Comparison of ENCODE assay signal across 15 cellular contexts in genomic region chr9:2019723-2020122, GRCh38. TPM values are rescaled to one million over a fixed set of nuclear protein-coding genes. Genes with fewer than 3 reads are reported as not detected.
DNase-seq lines count a peak whose midpoint lies in the region; ATAC-seq and TF ChIP-seq lines count a peak whose summit lies in the region.
"Had no signal": no experiment of that assay in that cellular context is flagged by ENCODE, and none has a peak within 500 bp of the region (broad histone marks: within the 10 kb centered on the region; RNA-seq: fewer than 3 reads in every experiment).

No MANE protein-coding gene starts in this region.

- H3K14ac ChIP-seq in mesenchymal stem cell (ENCODE audit: low read length in 2 of 2), result no peak overlapping the region

- H3K27me3 Mint-ChIP-seq in activated B cell treated with CpG ODN at 0.5 μM for 24 hours, result no peaks in the 10 kb centered on the region

- WGBS in heart right ventricle, 2 donors, result 38 to 58% methylated on average over 1 of the region's 1 CpG
- no CpG with 5 or more reads among the region's 1 CpG for WGBS in mesenchymal stem cell

- H3K4me1 Mint-ChIP-seq in activated B cell treated with CpG ODN at 0.5 μM for 24 hours, result peaks cover 60% of the 10 kb centered on the region

- TF ChIP-seq CTCF in heart right ventricle (IDR thresholded peaks at IDR 0.05) (no peak), activated B cell treated with CpG ODN at 0.5 μM for 24 hours (IDR thresholded peaks at IDR 0.05) (no peak), upper lobe of right lung (IDR thresholded peaks at IDR 0.05) (no peak)

- H2BK12ac ChIP-seq in mesenchymal stem cell (ENCODE audit: low read length in 2 of 2), result no peak overlapping the region

- no peak overlapping the region for H2BK15ac ChIP-seq in mesenchymal stem cell (ENCODE audit: low read depth, poor library complexity, severe bottlenecking)

- H4K91ac ChIP-seq in mesenchymal stem cell (ENCODE audit: low read length), result no peak overlapping the region

- H2BK5ac ChIP-seq in mesenchymal stem cell (ENCODE audit: low read depth, low read length, poor library complexity, severe bottlenecking), result no peak overlapping the region

- H3K4me2 ChIP-seq in mesenchymal stem cell (ENCODE audit: low read length, poor library complexity, severe bottlenecking), result no peak overlapping the region

- intact Hi-C loops in heart right ventricle (cut with DNase I) (loop anchor here in 6 of 10 donors (5.0 to 10.0 kb wide), 9 partner anchors 33 to 828 kb away; partner anchors contain the start of gene PUM3 (in 1 of the 6)), left ventricle myocardium superior (cut with micrococcal nuclease) (no loop called here), activated B cell treated with CpG ODN at 0.5 μM for 24 hours (cut with micrococcal nuclease) (loop anchor here (5.0 to 10.0 kb wide), 3 partner anchors 638 to 1283 kb away; no protein-coding TSS in a partner anchor), upper lobe of right lung (cut with DNase I) (no loop called here)

- H3K4me1 ChIP-seq in heart right ventricle, result peaks cover 16 to 67% (median 63%) of the 10 kb centered on the region in 9 donors
- H3K4me1 ChIP-seq in mesenchymal stem cell (ENCODE audit: control insufficient read depth, insufficient read depth, low read depth, low read length), result no peaks in the 10 kb centered on the region
- H3K4me1 ChIP-seq in upper lobe of right lung, result peaks cover 66% of the 10 kb centered on the region
- H3K4me1 ChIP-seq: BE2C had no signal

- peaks cover 15% of the 10 kb centered on the region for H3K79me1 ChIP-seq in mesenchymal stem cell (replicated peaks; ENCODE audit: low read length, poor library complexity, severe bottlenecking)

- H3K36me3 ChIP-seq in heart right ventricle, result no peaks in the 10 kb centered on the region
- H3K36me3 ChIP-seq in mesenchymal stem cell (ENCODE audit: control insufficient read depth in 1 of 2, insufficient read depth in 2 of 2, low read depth in 1 of 2, low read length in 2 of 2), result no peaks in the 10 kb centered on the region
- H3K36me3 ChIP-seq in upper lobe of right lung, result no peaks in the 10 kb centered on the region
- H3K36me3 ChIP-seq: BE2C, MG63 had no signal

- DNase-seq in heart right ventricle (no peak), left ventricle myocardium superior (no peak), activated B cell treated with CpG ODN at 0.5 μM for 24 hours (no peak), mesenchymal stem cell (no peak), upper lobe of right lung (no peak), NCI-H2029 (lab: John Stamatoyannopoulos, UW) (no peak)
- DNase-seq: activated effector memory CD4-positive, alpha-beta T cell treated with Interleukin-2 at 50 U/mL for 16 hours; BE2C; cortex of kidney; MG63; NCI-H2227 treated with DMSO at 0.1 percent for 48 hours; RPMI8226; stimulated activated CD4-positive, alpha-beta T cell treated with anti-CD3 and anti-CD28 coated beads, Interleukin-12 subunit alpha, Interleukin-12 subunit beta, amount 100 ng/mL, for 4 hours had no signal

- no peak overlapping the region for H2BK120ac ChIP-seq in mesenchymal stem cell (ENCODE audit: low read depth, low read length)

- POLR2A ChIA-PET in activated B cell treated with CpG ODN at 0.5 μM for 24 hours (lab: Charles Lee), result interaction anchor here (1.7 kb wide), 1 partner anchor 34 kb away, joined by 5 read pairs; no protein-coding TSS in a partner anchor

- no peak overlapping the region for H3K27ac Mint-ChIP-seq in activated B cell treated with CpG ODN at 0.5 μM for 24 hours

- peak overlapping the region; percentile 94 for H3K9ac ChIP-seq in mesenchymal stem cell (ENCODE audit: low read length)

- H3K4ac ChIP-seq in mesenchymal stem cell (ENCODE audit: low read depth in 1 of 2, low read length in 2 of 2), result no peak overlapping the region

- ATAC-seq in heart right ventricle (no peak), left ventricle myocardium superior (no peak), activated B cell treated with CpG ODN at 0.5 μM for 24 hours (ENCODE audit: low read depth) (no peak), upper lobe of right lung (no peak), HG03196 (IDR thresholded peaks at IDR 0.05; ENCODE audit: unreplicated experiment) (no peak), GM19324 (IDR thresholded peaks at IDR 0.05; ENCODE audit: low FRiP score, unreplicated experiment) (no peak)

- H3K27ac ChIP-seq in heart right ventricle (peak overlapping the region in 7 of 10 donors; percentile 31 to 99 (median 97)), mesenchymal stem cell (ENCODE audit: low read length, poor library complexity, severe bottlenecking) (no peak overlapping the region), upper lobe of right lung (peak overlapping the region; percentile 95)

- peak overlapping the region; percentile 35 for H3K4me3 Mint-ChIP-seq in activated B cell treated with CpG ODN at 0.5 μM for 24 hours

- CTCF ChIA-PET in activated B cell treated with CpG ODN at 0.5 μM for 24 hours (lab: Charles Lee), result no interaction called here

- H3K18ac ChIP-seq in mesenchymal stem cell (ENCODE audit: low read depth in 1 of 2, low read length in 2 of 2), result no peak overlapping the region

- peak overlapping the region in 2 of 10 donors; percentile 88 to 94 for H3K4me3 ChIP-seq in heart right ventricle
- H3K4me3 ChIP-seq in mesenchymal stem cell (ENCODE audit: insufficient read depth in 1 of 2, low read depth in 1 of 2, low read length in 2 of 2), result no peak overlapping the region
- no peak overlapping the region for H3K4me3 ChIP-seq in upper lobe of right lung
- H3K4me3 ChIP-seq: MG63 had no signal

- no peaks in the 10 kb centered on the region for H3K27me3 ChIP-seq in heart right ventricle
- no peaks in the 10 kb centered on the region for H3K27me3 ChIP-seq in mesenchymal stem cell (ENCODE audit: control insufficient read depth in 1 of 2, insufficient read depth in 1 of 2, low read length in 2 of 2)
- no peaks in the 10 kb centered on the region for H3K27me3 ChIP-seq in upper lobe of right lung
- H3K27me3 ChIP-seq: MG63 had no signal

- H3K9me3 ChIP-seq in heart right ventricle (no peaks in the 10 kb centered on the region), mesenchymal stem cell (ENCODE audit: control insufficient read depth, low read length) (no peaks in the 10 kb centered on the region), upper lobe of right lung (no peaks in the 10 kb centered on the region)
- H3K9me3 ChIP-seq: BE2C, MG63 had no signal

- H2AK5ac ChIP-seq in mesenchymal stem cell (ENCODE audit: low read length, severe bottlenecking), result no peak overlapping the region

- no peak overlapping the region for H4K8ac ChIP-seq in mesenchymal stem cell (ENCODE audit: low read length)

- H2AFZ ChIP-seq in mesenchymal stem cell (ENCODE audit: low read depth, low read length), result no peak overlapping the region

- H3K23ac ChIP-seq in mesenchymal stem cell (ENCODE audit: low read length in 2 of 2), result no peak overlapping the region

- H3K9me3 Mint-ChIP-seq in activated B cell treated with CpG ODN at 0.5 μM for 24 hours, result no peaks in the 10 kb centered on the region

- peaks cover 26% of the 10 kb centered on the region for H3K36me3 Mint-ChIP-seq in activated B cell treated with CpG ODN at 0.5 μM for 24 hours (ENCODE audit: low read depth)

RNA-seq across cellular contexts. Expression of gene SMARCA2, which starts 4.6 kb away (rescaled TPM):
- total RNA-seq in heart right ventricle (100 to 1,000 TPM in 6 of 10 donors, 10 to 100 TPM in 4; 76.1 to 140 (median 114) TPM), left ventricle myocardium superior (111 TPM), activated B cell treated with CpG ODN at 0.5 μM for 24 hours (235 and 238 TPM in 2 replicates), upper lobe of right lung (147 TPM)
- polyA plus RNA-seq in heart right ventricle, result 10 to 100 TPM; 26.5 to 33.1 TPM
- polyA plus RNA-seq in mesenchymal stem cell (2013, experiment 1 of 2), result 24.3 TPM
- polyA plus RNA-seq in mesenchymal stem cell (2013, experiment 2 of 2), result 23.4 TPM

Comparison
In these comparisons a context has a peak if more than half of its experiments do, and no peak if none do; other contexts are left out.
1. intact Hi-C loops: an anchor here in heart right ventricle (5.0 to 10.0 kb wide) and activated B cell treated with CpG ODN at 0.5 μM for 24 hours (5.0 to 10.0 kb wide); none called in left ventricle myocardium superior and upper lobe of right lung.